In the genomic region with DNA sequence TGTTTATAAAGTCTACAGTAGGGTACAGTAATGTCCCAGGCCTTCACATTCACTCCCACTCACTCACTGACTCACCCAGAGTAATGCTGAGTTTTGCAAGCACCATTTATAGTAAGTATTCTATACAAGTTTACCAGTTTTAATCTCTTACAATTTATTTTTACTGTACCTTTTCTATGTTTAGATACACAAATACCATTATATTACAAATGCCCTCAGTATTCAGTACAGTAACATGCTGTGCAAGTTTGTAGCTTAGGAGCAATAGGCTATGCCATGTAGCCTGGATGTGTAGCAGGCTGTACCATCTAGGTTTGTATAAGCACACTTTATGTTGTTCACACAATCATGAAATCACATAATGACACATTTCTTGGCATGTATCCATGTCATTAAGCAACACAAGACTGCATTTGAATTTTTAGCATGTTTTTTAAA, we compare ENCODE assay signal across 18 cellular contexts.
DNase-seq lines count a peak whose midpoint lies in the region; ATAC-seq and TF ChIP-seq lines count a peak whose summit lies in the region.
"Had no signal": no experiment of that assay in that cellular context is flagged by ENCODE, and none has a peak within 500 bp of the region (broad histone marks: within the 10 kb centered on the region; RNA-seq: fewer than 3 reads in every experiment).

No MANE protein-coding gene starts in this region.

- TF ChIP-seq CTCF in epithelial cell of proximal tubule (conservative IDR thresholded peaks at IDR 0.05; ENCODE audit: low read depth, low read length) = no peak

- peak overlapping the region; percentile 40; the same call in 1 of the 2 replicates for H3K4me3 ChIP-seq in GM23248
- no peak overlapping the region for H3K4me3 ChIP-seq in SJSA1
- H3K4me3 ChIP-seq in epithelial cell of proximal tubule (ENCODE audit: low read depth, low read length) = no peak overlapping the region
- H3K4me3 ChIP-seq: GM12878, heart left ventricle, K562, spleen had no signal

- ATAC-seq in GM18511 (IDR thresholded peaks at IDR 0.05; ENCODE audit: unreplicated experiment) = no peak
- ATAC-seq in GM21447 (IDR thresholded peaks at IDR 0.05; ENCODE audit: unreplicated experiment) = no peak
- ATAC-seq: GM12878, heart left ventricle, K562, SK-N-SH treated with all-trans-retinoic acid at 6 μM for 48 hours had no signal

- peaks cover 36% of the 10 kb centered on the region for H3F3A ChIP-seq in GM23248 (ENCODE audit: insufficient read depth)

- H3K9ac ChIP-seq in GM23248 = no peak overlapping the region

- H3K4me1 ChIP-seq in GM23248 (ENCODE audit: insufficient read depth) (peaks cover 41% of the 10 kb centered on the region), SJSA1 (replicated peaks) (peaks cover 38% of the 10 kb centered on the region)
- H3K4me1 ChIP-seq: heart left ventricle, spleen had no signal

- H3K9me3 ChIP-seq in GM23248 (ENCODE audit: low read depth) (no peaks in the 10 kb centered on the region), SJSA1 (replicated peaks) (no peaks in the 10 kb centered on the region)
- H3K9me3 ChIP-seq: heart left ventricle had no signal

- H3K27ac ChIP-seq in GM23248 (peak overlapping the region; percentile 74), SJSA1 (peak overlapping the region; percentile 75)
- H3K27ac ChIP-seq: heart left ventricle, spleen had no signal

- no peaks in the 10 kb centered on the region for H3K79me2 ChIP-seq in GM23248 (ENCODE audit: insufficient read depth)

- H3K27me3 ChIP-seq in GM23248 (replicated peaks; ENCODE audit: insufficient read depth) (no peaks in the 10 kb centered on the region), SJSA1 (replicated peaks) (no peaks in the 10 kb centered on the region)
- H3K27me3 ChIP-seq: heart left ventricle, spleen had no signal

- H3K4me2 ChIP-seq in GM23248 (ENCODE audit: unreplicated experiment) = peak overlapping the region; percentile 79

- peak; percentile 91 for DNase-seq in GM23248
- DNase-seq in SJSA1 (ENCODE audit: low read depth in 1 of 2, low spot score in 2 of 2) = peak; percentile 49 to 55
- DNase-seq in epithelial cell of proximal tubule (ENCODE audit: low read depth) = peak; percentile 2
- peak; percentile 22 for DNase-seq in renal cortical epithelial cell (ENCODE audit: low read depth)
- no peak for DNase-seq in C1 segment of cervical spinal cord (lab: John Stamatoyannopoulos, UW)
- no peak for DNase-seq in ACHN
- DNase-seq: activated CD4-positive, alpha-beta memory T cell treated with anti-CD3 and anti-CD28 coated beads, Interleukin-2, amount 10 ng/mL, durations not matched to agents 7 days and 5 days; anterior cingulate cortex; DMS79; effector CD4-positive, alpha-beta T cell; heart left ventricle; NCI-H1436 treated with DMSO at 0.1 percent for 48 hours; spleen had no signal

- in situ Hi-C loops in GM23248 (cut with MboI) (no loop called here), ACHN (cut with HindIII; ENCODE audit: low pct_ligation_motif_present, low pct_unique_long_range_greater_than_20kb, low sequenced_read_pairs) (no loop called here)

- H3K36me3 ChIP-seq in GM23248 (ENCODE audit: low read depth) (no peaks in the 10 kb centered on the region), SJSA1 (no peaks in the 10 kb centered on the region)
- H3K36me3 ChIP-seq: heart left ventricle, spleen had no signal

- H4K20me1 ChIP-seq in GM23248 (ENCODE audit: insufficient read depth) = no peaks in the 10 kb centered on the region

- H3K9me2 ChIP-seq in GM23248 (ENCODE audit: insufficient read depth) = peaks cover 3% of the 10 kb centered on the region

- peak overlapping the region; percentile 18; the same call in 1 of the 2 replicates for H2AFZ ChIP-seq in GM23248

Comparison
In these comparisons a context has a peak if more than half of its experiments do, and no peak if none do; other contexts are left out.
1. DNase-seq: peak in GM23248 (single experiment), SJSA1 (2 of 2), epithelial cell of proximal tubule (single experiment) and renal cortical epithelial cell (single experiment); none in C1 segment of cervical spinal cord (0 of 14) and ACHN (single experiment).